ENCODE assay signal across 1 cellular context in genomic region chr17:47223007-47223406, GRCh38.
TF ChIP-seq lines count a peak whose summit lies in the region.

No MANE protein-coding gene starts in this region.

TF ChIP-seq in GM23338, 12 proteins besides CTCF, POLR2A, EP300 and RAD21 (continued from another document):
- TF ChIP-seq EZH2 (IDR thresholded peaks at IDR 0.05; ENCODE audit: low read depth, unreplicated experiment) (no peak), ZNF462 (CRISPR knock-in tag; IDR thresholded peaks at IDR 0.05) (no peak), ETS1 (IDR thresholded peaks at IDR 0.05) (no peak), NANOG (IDR thresholded peaks at IDR 0.05; ENCODE audit: borderline replicate concordance) (no peak), ZNF114 (CRISPR knock-in tag; IDR thresholded peaks at IDR 0.05) (no peak)
